In the genomic region with DNA sequence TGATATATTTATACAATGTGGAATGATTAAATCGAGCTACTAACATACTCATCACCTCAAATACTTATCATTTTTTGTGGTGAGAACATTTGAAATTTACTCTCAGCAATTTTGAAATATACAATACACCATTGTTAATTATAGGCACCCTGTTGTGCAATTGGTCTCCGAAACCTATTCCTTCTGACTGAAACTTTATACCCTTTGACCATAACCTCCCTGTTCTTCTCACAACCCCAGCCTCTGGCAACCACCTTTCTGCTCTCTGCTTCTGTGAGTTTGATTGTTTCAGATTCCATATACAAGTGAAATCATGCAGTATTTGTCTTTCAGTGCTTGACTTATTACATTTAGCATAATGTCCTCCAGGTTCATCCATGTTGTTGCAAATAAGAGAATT, we compare ENCODE assay signal across 18 cellular contexts.
"Had no signal": no experiment of that assay in that cellular context is flagged by ENCODE, and none has a peak within 500 bp of the region (broad histone marks: within the 10 kb centered on the region; RNA-seq: fewer than 3 reads in every experiment).

No MANE protein-coding gene starts in this region.

- H3K79me2 ChIP-seq: parathyroid adenoma had no signal

- DNase-seq: effector memory CD4-positive, alpha-beta T cell; foreskin fibroblast; kidney; left cardiac atrium; left ventricle myocardium superior; mesendoderm; naive thymus-derived CD4-positive, alpha-beta T cell; nephron progenitor cell; retina; small intestine; stimulated activated CD4-positive, alpha-beta T cell treated with anti-CD3 and anti-CD28 coated beads, Interleukin-12 subunit alpha, Interleukin-12 subunit beta, amount 100 ng/mL, for 4 hours; stimulated activated naive CD4-positive, alpha-beta T cell; trophoblast cell had no signal

- FAIRE-seq: small intestine had no signal

- H3K27ac ChIP-seq: esophagus muscularis mucosa, parathyroid adenoma, prostate gland had no signal

- H3K36me3 ChIP-seq: esophagus muscularis mucosa, prostate gland had no signal

- H3K9me3 Mint-ChIP-seq: naive thymus-derived CD4-positive, alpha-beta T cell; nephron progenitor cell had no signal

- H3K9ac ChIP-seq: parathyroid adenoma had no signal

- H3K4me1 ChIP-seq: parathyroid adenoma, prostate gland had no signal

- H3K27ac Mint-ChIP-seq: naive thymus-derived CD4-positive, alpha-beta T cell; nephron progenitor cell had no signal

- H2AFZ ChIP-seq: parathyroid adenoma had no signal

- H3K4me3 ChIP-seq: esophagus muscularis mucosa, lung, prostate gland had no signal

- H3K9me3 ChIP-seq: esophagus muscularis mucosa, prostate gland had no signal

- ATAC-seq: left cardiac atrium; left ventricle myocardium superior; naive thymus-derived CD4-positive, alpha-beta T cell; sciatic nerve had no signal
